Comparison of ENCODE assay signal across 28 cellular contexts in genomic region chrX:31071725-31072124, GRCh38. TPM values are rescaled to one million over a fixed set of nuclear protein-coding genes. Genes with fewer than 3 reads are reported as not detected.
DNase-seq lines count a peak whose midpoint lies in the region; ATAC-seq and TF ChIP-seq lines count a peak whose summit lies in the region.
"Had no signal": no experiment of that assay in that cellular context is flagged by ENCODE, and none has a peak within 500 bp of the region (broad histone marks: within the 10 kb centered on the region; RNA-seq: fewer than 3 reads in every experiment).

FTHL17 (minus strand) TSS chrX:31072041; CDS start chrX:31071953, 88 bp downstream.

- H3T11ph ChIP-seq in H9 (ENCODE audit: low read length), result no peak within 1 kb of the TSS

- no peak within 1 kb of the TSS for H3K4me3 ChIP-seq in OCI-LY3 (ENCODE audit: low read length)
- peak within 1 kb of the TSS; percentile 23 to 24 for H3K4me3 ChIP-seq in testis
- H3K4me3 ChIP-seq: A549, BLaER1 had no signal

- no peak within 1 kb of the TSS for H3K56ac ChIP-seq in H9 (ENCODE audit: insufficient read length, low read depth, low read length)

- H3K79me2 ChIP-seq in OCI-LY3 (ENCODE audit: low read length) (no peaks in the 10 kb centered on the region), H9 (ENCODE audit: insufficient read depth, low read length) (no peaks in the 10 kb centered on the region)

- H3K36me3 Mint-ChIP-seq in activated naive CD8-positive, alpha-beta T cell treated with anti-CD3 and anti-CD28 coated beads, Interleukin-2, amount 10 ng/mL, durations not matched to agents 7 days and 5 days, result no peaks in the 10 kb centered on the region
- H3K36me3 Mint-ChIP-seq in activated naive CD8-positive, alpha-beta T cell treated with anti-CD3 and anti-CD28 coated beads for 36 hours, result peaks cover 2% of the 10 kb centered on the region
- H3K36me3 Mint-ChIP-seq in chondrocyte (ENCODE audit: low read depth) (peaks cover 4% of the 10 kb centered on the region), H9 (ENCODE audit: insufficient read depth in 1 of 3, low read depth in 3 of 3) (peaks cover 10 to 17% (median 12%) of the 10 kb centered on the region in 3 experiments)
- H3K36me3 Mint-ChIP-seq: CD14-positive monocyte; CD4-positive, alpha-beta memory T cell; CD4-positive, CD25-positive, alpha-beta regulatory T cell; CD8-positive, alpha-beta memory T cell had no signal

- POLR2A ChIA-PET in activated naive CD8-positive, alpha-beta T cell treated with anti-CD3 and anti-CD28 coated beads, Interleukin-2, amount 10 ng/mL, durations not matched to agents 7 days and 5 days (lab: Charles Lee), result no interaction called here

- H3K79me1 ChIP-seq in H9 (ENCODE audit: insufficient read depth, low read depth, low read length, poor library complexity, severe bottlenecking), result no peaks in the 10 kb centered on the region

- no peak within 1 kb of the TSS for H2BK120ac ChIP-seq in H9 (ENCODE audit: low read depth, low read length, poor library complexity, severe bottlenecking)

- no peak within 1 kb of the TSS for H4K5ac ChIP-seq in H9 (ENCODE audit: insufficient read length, low read depth, low read length)

- H2AFZ ChIP-seq in OCI-LY3 (ENCODE audit: low read depth, low read length) (no peak within 1 kb of the TSS), H9 (ENCODE audit: low read length) (no peak within 1 kb of the TSS)

- H3K27me3 ChIP-seq in OCI-LY3 (ENCODE audit: low read depth, low read length) (no peaks in the 10 kb centered on the region), testis (no peaks in the 10 kb centered on the region), H9 (ENCODE audit: insufficient read depth, low read length) (no peaks in the 10 kb centered on the region)
- H3K27me3 ChIP-seq: BE2C, BLaER1 had no signal

- H3K36me3 ChIP-seq in OCI-LY3 (replicated peaks; ENCODE audit: low read depth, low read length) (no peaks in the 10 kb centered on the region), testis (ENCODE audit: low read depth, missing control alignments) (no peaks in the 10 kb centered on the region)
- H3K36me3 ChIP-seq: BE2C, BLaER1 had no signal

- H3K4me2 ChIP-seq in OCI-LY3 (ENCODE audit: low read length) (no peak within 1 kb of the TSS), H9 (ENCODE audit: insufficient read depth, insufficient read length, low read length) (no peak within 1 kb of the TSS)
- H3K4me2 ChIP-seq: A549, BLaER1 had no signal

- H3K27me3 Mint-ChIP-seq in activated naive CD8-positive, alpha-beta T cell treated with anti-CD3 and anti-CD28 coated beads, Interleukin-2, amount 10 ng/mL, durations not matched to agents 7 days and 5 days, result no peaks in the 10 kb centered on the region
- peaks cover 7% of the 10 kb centered on the region for H3K27me3 Mint-ChIP-seq in activated naive CD8-positive, alpha-beta T cell treated with anti-CD3 and anti-CD28 coated beads for 36 hours
- H3K27me3 Mint-ChIP-seq in chondrocyte (ENCODE audit: low read depth) (no peaks in the 10 kb centered on the region), H9 (ENCODE audit: low read depth) (no peaks in the 10 kb centered on the region; the same call in 1 of the 2 replicates)
- H3K27me3 Mint-ChIP-seq: CD4-positive, alpha-beta memory T cell; CD4-positive, CD25-positive, alpha-beta regulatory T cell had no signal

- H3K9me3 Mint-ChIP-seq in activated naive CD8-positive, alpha-beta T cell treated with anti-CD3 and anti-CD28 coated beads, Interleukin-2, amount 10 ng/mL, durations not matched to agents 7 days and 5 days, result peaks cover 3% of the 10 kb centered on the region
- peaks cover 6% of the 10 kb centered on the region for H3K9me3 Mint-ChIP-seq in activated naive CD8-positive, alpha-beta T cell treated with anti-CD3 and anti-CD28 coated beads for 36 hours
- peaks cover 28% of the 10 kb centered on the region for H3K9me3 Mint-ChIP-seq in chondrocyte (ENCODE audit: low read depth)
- H3K9me3 Mint-ChIP-seq in H9, result peaks cover 74% of the 10 kb centered on the region in 2 experiments

- WGBS in testis, 2 donors, result 57 to 77% methylated on average over 24 to 33 of the region's 33 CpGs
- no CpG with 5 or more reads among the region's 33 CpGs for WGBS in H9 (ENCODE audit: extremely low coverage, insufficient read length, low lambda C conversion rate)

- no peak within 1 kb of the TSS for H3K14ac ChIP-seq in H9 (ENCODE audit: insufficient read depth, low read length)

- H3K23ac ChIP-seq in H9 (ENCODE audit: insufficient read length, low read depth, low read length), result no peak within 1 kb of the TSS

- H4K20me1 ChIP-seq in OCI-LY3 (ENCODE audit: insufficient read depth, low read length) (no peaks in the 10 kb centered on the region), H9 (ENCODE audit: control insufficient read depth, insufficient read depth, insufficient read length) (no peaks in the 10 kb centered on the region)
- H4K20me1 ChIP-seq: BLaER1 had no signal

- H3K4me1 ChIP-seq in OCI-LY3 (ENCODE audit: low read length) (peaks cover 36% of the 10 kb centered on the region), testis (no peaks in the 10 kb centered on the region), H9 (ENCODE audit: insufficient read depth, low read length) (no peaks in the 10 kb centered on the region)
- H3K4me1 ChIP-seq: A549, BE2C, BLaER1 had no signal

- no peaks in the 10 kb centered on the region for H3K23me2 ChIP-seq in H9 (ENCODE audit: insufficient read length, low read depth, low read length, poor library complexity, severe bottlenecking)

- H2BK20ac ChIP-seq in H9 (ENCODE audit: low read depth, low read length, poor library complexity, severe bottlenecking), result no peak within 1 kb of the TSS

- H3K27ac ChIP-seq in OCI-LY3 (ENCODE audit: low read length), result peak within 1 kb of the TSS; percentile 81; the same call in 1 of the 2 replicates
- H3K27ac ChIP-seq in testis, result no peak within 1 kb of the TSS
- no peak within 1 kb of the TSS for H3K27ac ChIP-seq in H9 (ENCODE audit: insufficient read length, low read depth, low read length)
- H3K27ac ChIP-seq: 22Rv1, A549, BLaER1 had no signal

- H3K9me3 ChIP-seq in OCI-LY3 (ENCODE audit: insufficient read depth, low read length) (0 out of 2 replicates have a peak, but pooled peaks cover 4% of the 10 kb centered on the region), testis (no peaks in the 10 kb centered on the region), H9 (ENCODE audit: control insufficient read depth, low read depth, low read length) (peaks cover 8% of the 10 kb centered on the region)
- H3K9me3 ChIP-seq: A549, BE2C had no signal

- H2BK12ac ChIP-seq in H9 (ENCODE audit: insufficient read length, low read depth, low read length), result no peak within 1 kb of the TSS

- H3K4me1 Mint-ChIP-seq in activated naive CD8-positive, alpha-beta T cell treated with anti-CD3 and anti-CD28 coated beads, Interleukin-2, amount 10 ng/mL, durations not matched to agents 7 days and 5 days, result peaks cover 1% of the 10 kb centered on the region
- peaks cover 13% of the 10 kb centered on the region for H3K4me1 Mint-ChIP-seq in activated naive CD8-positive, alpha-beta T cell treated with anti-CD3 and anti-CD28 coated beads for 36 hours
- H3K4me1 Mint-ChIP-seq in chondrocyte (ENCODE audit: low read depth) (no peaks in the 10 kb centered on the region), H9 (no peaks in the 10 kb centered on the region; a peak in 1 of 4 replicates)
- H3K4me1 Mint-ChIP-seq: CD14-positive monocyte; CD8-positive, alpha-beta memory T cell had no signal

- H2AK5ac ChIP-seq in H9 (ENCODE audit: insufficient read length, low read length), result no peak within 1 kb of the TSS

- H4K8ac ChIP-seq in H9 (replicated peaks; ENCODE audit: insufficient read length, low read depth, low read length), result no peak within 1 kb of the TSS

- no peak within 1 kb of the TSS for H3K18ac ChIP-seq in H9 (ENCODE audit: insufficient read length, low read depth, low read length)

- DNase-seq in activated naive CD8-positive, alpha-beta T cell treated with anti-CD3 and anti-CD28 coated beads, Interleukin-2, amount 10 ng/mL, durations not matched to agents 7 days and 5 days, result no peak
- no peak for DNase-seq in activated naive CD8-positive, alpha-beta T cell treated with anti-CD3 and anti-CD28 coated beads for 36 hours
- peak; percentile 81 for DNase-seq in chondrocyte (ENCODE audit: low spot score)
- peak; percentile 14 for DNase-seq in testis
- DNase-seq in RPMI8226, result no peak
- DNase-seq in H9, result no peak
- no peak for DNase-seq in activated CD4-positive, alpha-beta T cell treated with anti-CD3 and anti-CD28 coated beads, Interleukin-2, amount 50 U/mL, for 48 hours
- DNase-seq: AML-193; BE2C; C1 segment of cervical spinal cord; CD4-positive, alpha-beta memory T cell; CD4-positive, CD25-positive, alpha-beta regulatory T cell; CD8-positive, alpha-beta memory T cell; COR-L47; DMS 273 treated with DMSO at 0.1 percent for 48 hours; DMS153; DMS53; DMS79; DND-41; EL; GF-D8 had no signal

- no peak for TF ChIP-seq CTCF in OCI-LY3 (IDR thresholded peaks at IDR 0.05; ENCODE audit: low read depth, low read length)
- no peak for TF ChIP-seq CTCF in chondrocyte (IDR thresholded peaks at IDR 0.05)
- TF ChIP-seq CTCF in testis (IDR thresholded peaks at IDR 0.05), result no peak
- TF ChIP-seq CTCF in H9 (conservative IDR thresholded peaks at IDR 0.05), result no peak

- no peak within 1 kb of the TSS for H2BK5ac ChIP-seq in H9 (ENCODE audit: insufficient read length, low read length)

- H3K27ac Mint-ChIP-seq in activated naive CD8-positive, alpha-beta T cell treated with anti-CD3 and anti-CD28 coated beads, Interleukin-2, amount 10 ng/mL, durations not matched to agents 7 days and 5 days, result peak within 1 kb of the TSS; percentile 61
- no peak within 1 kb of the TSS for H3K27ac Mint-ChIP-seq in activated naive CD8-positive, alpha-beta T cell treated with anti-CD3 and anti-CD28 coated beads for 36 hours
- no peak within 1 kb of the TSS for H3K27ac Mint-ChIP-seq in chondrocyte (ENCODE audit: unreplicated experiment)
- no peak within 1 kb of the TSS for H3K27ac Mint-ChIP-seq in H9
- H3K27ac Mint-ChIP-seq: CD14-positive monocyte; CD4-positive, alpha-beta memory T cell; CD4-positive, CD25-positive, alpha-beta regulatory T cell; CD8-positive, alpha-beta memory T cell had no signal

- H3K9ac ChIP-seq in OCI-LY3 (ENCODE audit: low read length), result no peak within 1 kb of the TSS
- H3K9ac ChIP-seq in H9 (ENCODE audit: extremely low read depth, insufficient read length, low read length), result no peak within 1 kb of the TSS
- H3K9ac ChIP-seq: BLaER1 had no signal

- no peak within 1 kb of the TSS for H3K4ac ChIP-seq in H9 (ENCODE audit: low read depth, low read length)

- no peak within 1 kb of the TSS for H4K91ac ChIP-seq in H9 (ENCODE audit: insufficient read length, low read depth, low read length)

- intact Hi-C loops in testis (cut with DNase I; ENCODE audit: low total_unique reads), result no loop called here

- H3K4me3 Mint-ChIP-seq in activated naive CD8-positive, alpha-beta T cell treated with anti-CD3 and anti-CD28 coated beads, Interleukin-2, amount 10 ng/mL, durations not matched to agents 7 days and 5 days, result no peak within 1 kb of the TSS
- no peak within 1 kb of the TSS for H3K4me3 Mint-ChIP-seq in activated naive CD8-positive, alpha-beta T cell treated with anti-CD3 and anti-CD28 coated beads for 36 hours
- H3K4me3 Mint-ChIP-seq in chondrocyte (ENCODE audit: unreplicated experiment) (no peak within 1 kb of the TSS), H9 (no peak within 1 kb of the TSS; a peak in 1 of 5 replicates)
- H3K4me3 Mint-ChIP-seq: CD14-positive monocyte; CD4-positive, alpha-beta memory T cell; CD4-positive, CD25-positive, alpha-beta regulatory T cell; CD8-positive, alpha-beta memory T cell had no signal

- H2BK15ac ChIP-seq in H9 (ENCODE audit: low read depth, low read length), result no peak within 1 kb of the TSS

- TF ChIP-seq POLR2A in testis (IDR thresholded peaks at IDR 0.05), result no peak

- ATAC-seq in activated naive CD8-positive, alpha-beta T cell treated with anti-CD3 and anti-CD28 coated beads, Interleukin-2, amount 10 ng/mL, durations not matched to agents 7 days and 5 days (ENCODE audit: low read depth), result no peak
- ATAC-seq: A549 had no signal

RNA-seq across cellular contexts. Expression of gene FTHL17, which starts in this region (rescaled TPM):
- total RNA-seq in activated naive CD8-positive, alpha-beta T cell treated with anti-CD3 and anti-CD28 coated beads, Interleukin-2, amount 10 ng/mL, durations not matched to agents 7 days and 5 days, result not detected
- not detected for total RNA-seq in activated naive CD8-positive, alpha-beta T cell treated with anti-CD3 and anti-CD28 coated beads for 36 hours
- not detected in 3 replicates for total RNA-seq in chondrocyte
- 1 to 10 TPM; 2.4 to 5.0 TPM for total RNA-seq in testis
- 3.2 TPM for polyA plus RNA-seq in testis (ENCODE audit: insufficient read depth, low read depth, low replicate concordance)
- not detected in 2 replicates for total RNA-seq in H9 (2021)
- total RNA-seq: A172; CD4-positive, alpha-beta memory T cell; CD4-positive, CD25-positive, alpha-beta regulatory T cell; CD8-positive, alpha-beta memory T cell; Daoy had no signal
- polyA plus RNA-seq: A549; CD14-positive monocyte; CD4-positive, alpha-beta memory T cell; CD4-positive, CD25-positive, alpha-beta regulatory T cell; CD8-positive, alpha-beta memory T cell had no signal

Comparison
In these comparisons a context has a peak if more than half of its experiments do, and no peak if none do; other contexts are left out.
1. Peak in DNase-seq in chondrocyte; RNA of the gene not detected or under 1 TPM.